ENCODE assay signal across 23 cellular contexts in genomic region chr7:154986200-154986599, GRCh38.
"Had no signal": no experiment of that assay in that cellular context is flagged by ENCODE, and none has a peak within 500 bp of the region (broad histone marks: within the 10 kb centered on the region; RNA-seq: fewer than 3 reads in every experiment).

No MANE protein-coding gene starts in this region.

- H3K4me1 ChIP-seq: lower lobe of right lung, spleen, testis, upper lobe of left lung, uterus had no signal

- H3K27ac Mint-ChIP-seq: immature natural killer cell; stimulated activated memory B cell treated with anti-CD40 and anti-IgM and Interleukin-4, amounts not matched to agents 10 μg/mL and 1 μg/mL and 100 μg/mL, for 72 hours had no signal

- H3K9me3 ChIP-seq: lower lobe of right lung, psoas muscle, sigmoid colon, spleen, testis, tibial artery, upper lobe of left lung, uterus had no signal

- H3K4me3 ChIP-seq: dorsolateral prefrontal cortex, lower lobe of right lung, psoas muscle, sigmoid colon, spleen, testis, tibial artery, upper lobe of left lung, uterus had no signal

- ATAC-seq: left colon; left ventricle myocardium superior; lower lobe of right lung; naive thymus-derived CD8-positive, alpha-beta T cell; stimulated activated memory B cell treated with anti-CD40 and anti-IgM and Interleukin-4, amounts not matched to agents 10 μg/mL and 1 μg/mL and 100 μg/mL, for 72 hours; stimulated activated naive CD8-positive, alpha-beta T cell treated with anti-CD3 and anti-CD28 coated beads, Interleukin-15, Interleukin-2, amounts not matched to agents 100 U/mL and 50 U/mL, for 24 hours had no signal

- H3K9me3 Mint-ChIP-seq: immature natural killer cell; naive thymus-derived CD8-positive, alpha-beta T cell; nephron progenitor cell; stimulated activated memory B cell treated with anti-CD40 and anti-IgM and Interleukin-4, amounts not matched to agents 10 μg/mL and 1 μg/mL and 100 μg/mL, for 72 hours had no signal

- H3K27ac ChIP-seq: lower lobe of right lung, psoas muscle, sigmoid colon, spleen, testis, tibial artery, upper lobe of left lung, uterus had no signal

- DNase-seq: dorsolateral prefrontal cortex; effector CD4-positive, alpha-beta T cell; hypothalamus; immature natural killer cell; islet precursor cell; kidney glomerular epithelial cell; left colon; left ventricle myocardium superior; lower lobe of right lung; naive thymus-derived CD8-positive, alpha-beta T cell; nephron progenitor cell; nucleus accumbens; psoas muscle; sigmoid colon; spleen; stimulated activated CD4-positive, alpha-beta T cell treated with anti-CD3 and anti-CD28 coated beads, Interleukin-4, amount 100 ng/mL, for 4 hours; stimulated activated naive CD8-positive, alpha-beta T cell treated with anti-CD3 and anti-CD28 coated beads, Interleukin-15, Interleukin-2, amounts not matched to agents 100 U/mL and 50 U/mL, for 24 hours; substantia nigra; testis; tibial artery; upper lobe of left lung; uterus had no signal

- H3K27me3 Mint-ChIP-seq: naive thymus-derived CD8-positive, alpha-beta T cell; stimulated activated memory B cell treated with anti-CD40 and anti-IgM and Interleukin-4, amounts not matched to agents 10 μg/mL and 1 μg/mL and 100 μg/mL, for 72 hours had no signal

- H3K27me3 ChIP-seq: dorsolateral prefrontal cortex, sigmoid colon, spleen, testis, tibial artery, upper lobe of left lung, uterus had no signal

- H3K36me3 ChIP-seq: uterus had no signal

- H3K4me1 Mint-ChIP-seq: immature natural killer cell; stimulated activated memory B cell treated with anti-CD40 and anti-IgM and Interleukin-4, amounts not matched to agents 10 μg/mL and 1 μg/mL and 100 μg/mL, for 72 hours had no signal

- H3K4me3 Mint-ChIP-seq: immature natural killer cell; naive thymus-derived CD8-positive, alpha-beta T cell; nephron progenitor cell; stimulated activated memory B cell treated with anti-CD40 and anti-IgM and Interleukin-4, amounts not matched to agents 10 μg/mL and 1 μg/mL and 100 μg/mL, for 72 hours had no signal
